In the genomic region with DNA sequence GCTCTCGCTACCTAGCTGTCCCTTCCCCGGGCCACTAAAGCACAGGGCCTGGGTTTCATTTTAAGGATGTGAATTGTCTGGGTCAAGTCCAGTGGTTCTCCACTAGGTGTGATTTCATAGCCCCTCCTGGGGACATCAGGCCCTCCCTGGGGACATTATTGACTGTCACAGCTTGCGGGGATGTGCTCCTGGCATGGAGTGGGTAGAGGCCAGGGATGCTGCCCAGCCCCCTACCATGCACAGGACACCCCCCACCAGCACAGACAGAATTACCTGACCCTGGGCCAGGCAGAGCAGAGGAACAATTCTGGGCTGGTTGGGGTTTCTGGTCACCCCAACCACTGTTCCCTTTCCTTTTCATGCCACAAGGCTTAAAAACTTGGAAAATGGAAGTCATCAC, we compare ENCODE assay signal across 1 cellular context.
TF ChIP-seq lines count a peak whose summit lies in the region.

No MANE protein-coding gene starts in this region.

TF ChIP-seq in K562, 482 proteins besides CTCF, POLR2A, EP300 and RAD21:
- TF ChIP-seq, protein P1, sequence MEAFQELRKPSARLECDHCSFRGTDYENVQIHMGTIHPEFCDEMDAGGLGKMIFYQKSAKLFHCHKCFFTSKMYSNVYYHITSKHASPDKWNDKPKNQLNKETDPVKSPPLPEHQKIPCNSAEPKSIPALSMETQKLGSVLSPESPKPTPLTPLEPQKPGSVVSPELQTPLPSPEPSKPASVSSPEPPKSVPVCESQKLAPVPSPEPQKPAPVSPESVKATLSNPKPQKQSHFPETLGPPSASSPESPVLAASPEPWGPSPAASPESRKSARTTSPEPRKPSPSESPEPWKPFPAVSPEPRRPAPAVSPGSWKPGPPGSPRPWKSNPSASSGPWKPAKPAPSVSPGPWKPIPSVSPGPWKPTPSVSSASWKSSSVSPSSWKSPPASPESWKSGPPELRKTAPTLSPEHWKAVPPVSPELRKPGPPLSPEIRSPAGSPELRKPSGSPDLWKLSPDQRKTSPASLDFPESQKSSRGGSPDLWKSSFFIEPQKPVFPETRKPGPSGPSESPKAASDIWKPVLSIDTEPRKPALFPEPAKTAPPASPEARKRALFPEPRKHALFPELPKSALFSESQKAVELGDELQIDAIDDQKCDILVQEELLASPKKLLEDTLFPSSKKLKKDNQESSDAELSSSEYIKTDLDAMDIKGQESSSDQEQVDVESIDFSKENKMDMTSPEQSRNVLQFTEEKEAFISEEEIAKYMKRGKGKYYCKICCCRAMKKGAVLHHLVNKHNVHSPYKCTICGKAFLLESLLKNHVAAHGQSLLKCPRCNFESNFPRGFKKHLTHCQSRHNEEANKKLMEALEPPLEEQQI (IDR thresholded peaks at IDR 0.05) = no peak
- TF ChIP-seq, protein P2, sequence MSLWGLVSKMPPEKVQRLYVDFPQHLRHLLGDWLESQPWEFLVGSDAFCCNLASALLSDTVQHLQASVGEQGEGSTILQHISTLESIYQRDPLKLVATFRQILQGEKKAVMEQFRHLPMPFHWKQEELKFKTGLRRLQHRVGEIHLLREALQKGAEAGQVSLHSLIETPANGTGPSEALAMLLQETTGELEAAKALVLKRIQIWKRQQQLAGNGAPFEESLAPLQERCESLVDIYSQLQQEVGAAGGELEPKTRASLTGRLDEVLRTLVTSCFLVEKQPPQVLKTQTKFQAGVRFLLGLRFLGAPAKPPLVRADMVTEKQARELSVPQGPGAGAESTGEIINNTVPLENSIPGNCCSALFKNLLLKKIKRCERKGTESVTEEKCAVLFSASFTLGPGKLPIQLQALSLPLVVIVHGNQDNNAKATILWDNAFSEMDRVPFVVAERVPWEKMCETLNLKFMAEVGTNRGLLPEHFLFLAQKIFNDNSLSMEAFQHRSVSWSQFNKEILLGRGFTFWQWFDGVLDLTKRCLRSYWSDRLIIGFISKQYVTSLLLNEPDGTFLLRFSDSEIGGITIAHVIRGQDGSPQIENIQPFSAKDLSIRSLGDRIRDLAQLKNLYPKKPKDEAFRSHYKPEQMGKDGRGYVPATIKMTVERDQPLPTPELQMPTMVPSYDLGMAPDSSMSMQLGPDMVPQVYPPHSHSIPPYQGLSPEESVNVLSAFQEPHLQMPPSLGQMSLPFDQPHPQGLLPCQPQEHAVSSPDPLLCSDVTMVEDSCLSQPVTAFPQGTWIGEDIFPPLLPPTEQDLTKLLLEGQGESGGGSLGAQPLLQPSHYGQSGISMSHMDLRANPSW (CRISPR knock-in tag; IDR thresholded peaks at IDR 0.05) = peak; percentile 62; the same call in 1 of the 2 replicates
- TF ChIP-seq XRCC5 (IDR thresholded peaks at IDR 0.05; ENCODE audit: low read depth, low read length) = no peak
- TF ChIP-seq NONO (IDR thresholded peaks at IDR 0.05; ENCODE audit: low read depth in 2 of 2, low read length in 1 of 2) = no peak
- TF ChIP-seq SMAD1 (IDR thresholded peaks at IDR 0.05; ENCODE audit: low read depth, low read length, partially characterized antibody) = no peak
- TF ChIP-seq, protein P3, sequence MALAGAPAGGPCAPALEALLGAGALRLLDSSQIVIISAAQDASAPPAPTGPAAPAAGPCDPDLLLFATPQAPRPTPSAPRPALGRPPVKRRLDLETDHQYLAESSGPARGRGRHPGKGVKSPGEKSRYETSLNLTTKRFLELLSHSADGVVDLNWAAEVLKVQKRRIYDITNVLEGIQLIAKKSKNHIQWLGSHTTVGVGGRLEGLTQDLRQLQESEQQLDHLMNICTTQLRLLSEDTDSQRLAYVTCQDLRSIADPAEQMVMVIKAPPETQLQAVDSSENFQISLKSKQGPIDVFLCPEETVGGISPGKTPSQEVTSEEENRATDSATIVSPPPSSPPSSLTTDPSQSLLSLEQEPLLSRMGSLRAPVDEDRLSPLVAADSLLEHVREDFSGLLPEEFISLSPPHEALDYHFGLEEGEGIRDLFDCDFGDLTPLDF (CRISPR knock-in tag; IDR thresholded peaks at IDR 0.05) = peak; percentile 70; the same call in 1 of the 2 replicates
- no peak for TF ChIP-seq ZNF134 (CRISPR knock-in tag; conservative IDR thresholded peaks at IDR 0.05)
- TF ChIP-seq, protein P4, sequence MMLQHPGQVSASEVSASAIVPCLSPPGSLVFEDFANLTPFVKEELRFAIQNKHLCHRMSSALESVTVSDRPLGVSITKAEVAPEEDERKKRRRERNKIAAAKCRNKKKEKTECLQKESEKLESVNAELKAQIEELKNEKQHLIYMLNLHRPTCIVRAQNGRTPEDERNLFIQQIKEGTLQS (IDR thresholded peaks at IDR 0.05) = no peak
- TF ChIP-seq, protein P4 (CRISPR knock-in tag; conservative IDR thresholded peaks at IDR 0.05) = no peak
- TF ChIP-seq, protein P5, sequence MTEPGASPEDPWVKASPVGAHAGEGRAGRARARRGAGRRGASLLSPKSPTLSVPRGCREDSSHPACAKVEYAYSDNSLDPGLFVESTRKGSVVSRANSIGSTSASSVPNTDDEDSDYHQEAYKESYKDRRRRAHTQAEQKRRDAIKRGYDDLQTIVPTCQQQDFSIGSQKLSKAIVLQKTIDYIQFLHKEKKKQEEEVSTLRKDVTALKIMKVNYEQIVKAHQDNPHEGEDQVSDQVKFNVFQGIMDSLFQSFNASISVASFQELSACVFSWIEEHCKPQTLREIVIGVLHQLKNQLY (CRISPR knock-in tag; conservative IDR thresholded peaks at IDR 0.05) = peak in 1 of 2 experiments; percentile 72; a peak in 1 of 4 replicates
- TF ChIP-seq ZNF165 (CRISPR knock-in tag; IDR thresholded peaks at IDR 0.05; ENCODE audit: borderline replicate concordance) = no peak
- TF ChIP-seq, protein P6, sequence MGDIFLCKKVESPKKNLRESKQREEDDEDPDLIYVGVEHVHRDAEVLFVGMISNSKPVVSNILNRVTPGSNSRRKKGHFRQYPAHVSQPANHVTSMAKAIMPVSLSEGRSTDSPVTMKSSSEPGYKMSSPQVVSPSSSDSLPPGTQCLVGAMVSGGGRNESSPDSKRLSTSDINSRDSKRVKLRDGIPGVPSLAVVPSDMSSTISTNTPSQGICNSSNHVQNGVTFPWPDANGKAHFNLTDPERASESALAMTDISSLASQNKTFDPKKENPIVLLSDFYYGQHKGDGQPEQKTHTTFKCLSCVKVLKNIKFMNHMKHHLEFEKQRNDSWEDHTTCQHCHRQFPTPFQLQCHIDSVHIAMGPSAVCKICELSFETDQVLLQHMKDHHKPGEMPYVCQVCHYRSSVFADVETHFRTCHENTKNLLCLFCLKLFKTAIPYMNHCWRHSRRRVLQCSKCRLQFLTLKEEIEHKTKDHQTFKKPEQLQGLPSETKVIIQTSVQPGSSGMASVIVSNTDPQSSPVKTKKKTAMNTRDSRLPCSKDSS (IDR thresholded peaks at IDR 0.05; ENCODE audit: low read depth, partially characterized antibody) = no peak
- TF ChIP-seq HMG20B (CRISPR knock-in tag; IDR thresholded peaks at IDR 0.05) = no peak
- no peak for TF ChIP-seq RBFOX2 (IDR thresholded peaks at IDR 0.05; ENCODE audit: low read depth, low read length)
- no peak for TF ChIP-seq E2F3 (CRISPR knock-in tag; IDR thresholded peaks at IDR 0.05)
- no peak for TF ChIP-seq NUFIP1 (IDR thresholded peaks at IDR 0.05; ENCODE audit: partially characterized antibody)
- TF ChIP-seq, protein P7, sequence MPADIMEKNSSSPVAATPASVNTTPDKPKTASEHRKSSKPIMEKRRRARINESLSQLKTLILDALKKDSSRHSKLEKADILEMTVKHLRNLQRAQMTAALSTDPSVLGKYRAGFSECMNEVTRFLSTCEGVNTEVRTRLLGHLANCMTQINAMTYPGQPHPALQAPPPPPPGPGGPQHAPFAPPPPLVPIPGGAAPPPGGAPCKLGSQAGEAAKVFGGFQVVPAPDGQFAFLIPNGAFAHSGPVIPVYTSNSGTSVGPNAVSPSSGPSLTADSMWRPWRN (IDR thresholded peaks at IDR 0.05; ENCODE audit: low read depth) = no peak
- TF ChIP-seq, protein P8, sequence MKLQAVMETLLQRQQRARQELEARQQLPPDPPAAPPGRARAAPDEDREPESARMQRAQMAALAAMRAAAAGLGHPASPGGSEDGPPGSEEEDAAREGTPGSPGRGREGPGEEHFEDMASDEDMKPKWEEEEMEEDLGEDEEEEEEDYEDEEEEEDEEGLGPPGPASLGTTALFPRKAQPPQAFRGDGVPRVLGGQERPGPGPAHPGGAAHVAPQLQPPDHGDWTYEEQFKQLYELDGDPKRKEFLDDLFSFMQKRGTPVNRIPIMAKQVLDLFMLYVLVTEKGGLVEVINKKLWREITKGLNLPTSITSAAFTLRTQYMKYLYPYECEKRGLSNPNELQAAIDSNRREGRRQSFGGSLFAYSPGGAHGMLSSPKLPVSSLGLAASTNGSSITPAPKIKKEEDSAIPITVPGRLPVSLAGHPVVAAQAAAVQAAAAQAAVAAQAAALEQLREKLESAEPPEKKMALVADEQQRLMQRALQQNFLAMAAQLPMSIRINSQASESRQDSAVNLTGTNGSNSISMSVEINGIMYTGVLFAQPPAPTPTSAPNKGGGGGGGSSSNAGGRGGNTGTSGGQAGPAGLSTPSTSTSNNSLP (IDR thresholded peaks at IDR 0.05; ENCODE audit: borderline replicate concordance, low read depth, low read length) = no peak
